Comparison of ENCODE assay signal across 11 cellular contexts in the genomic region with DNA sequence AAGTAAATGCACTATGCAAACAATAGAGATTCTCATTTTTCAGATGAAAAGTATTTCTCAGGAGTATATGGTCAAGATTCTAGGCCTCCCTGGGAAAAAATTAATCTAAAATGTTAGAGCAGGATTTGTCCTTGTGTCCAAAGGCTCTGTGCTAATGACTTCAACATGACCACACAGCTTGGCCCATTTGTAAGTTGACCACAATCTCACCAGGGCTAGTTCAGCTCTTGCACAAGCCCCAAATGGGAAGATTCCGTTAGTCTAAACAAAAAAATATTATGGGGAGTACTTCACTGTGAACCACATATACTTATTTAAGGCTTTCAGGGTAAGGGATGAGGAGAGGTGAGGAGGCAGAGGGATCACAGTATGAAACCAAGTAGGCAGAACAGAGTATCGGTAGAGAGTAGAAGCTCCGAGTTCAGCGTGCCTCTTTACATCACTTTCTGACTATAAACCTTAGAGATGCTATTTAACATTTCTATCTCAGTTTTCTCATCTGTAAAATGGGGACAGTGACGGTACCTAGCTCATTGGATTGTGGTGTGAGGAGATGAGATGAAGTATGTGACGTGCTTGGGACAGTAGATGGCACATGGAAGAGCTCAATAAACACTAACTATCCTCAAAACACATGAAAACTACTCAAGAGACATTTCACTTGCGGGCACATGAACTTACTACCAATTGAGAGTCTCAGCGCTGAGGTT. TPM values are rescaled to one million over a fixed set of nuclear protein-coding genes. Genes with fewer than 3 reads are reported as not detected.
A peak's percentile ranks its signal among the peaks of the same experiment; 100 is the strongest.
DNase-seq lines count a peak whose midpoint lies in the region; ATAC-seq and TF ChIP-seq lines count a peak whose summit lies in the region.
"Had no signal": no experiment of that assay in that cellular context is flagged by ENCODE, and none has a peak within 500 bp of the region (broad histone marks: within the 10 kb centered on the region; RNA-seq: fewer than 3 reads in every experiment).

No MANE protein-coding gene starts in this region.

- H3K9me3 ChIP-seq in mammary epithelial cell (replicated peaks; ENCODE audit: insufficient read depth, low read length) = no peaks in the 10 kb centered on the region
- H3K9me3 ChIP-seq in left lung = no peaks in the 10 kb centered on the region
- H3K9me3 ChIP-seq in subcutaneous abdominal adipose tissue (ENCODE audit: control insufficient read depth in 5 of 5, low read length in 5 of 5) = no peaks in the 10 kb centered on the region
- H3K9me3 ChIP-seq: Caco-2 had no signal

- H3K79me2 ChIP-seq in mammary epithelial cell (ENCODE audit: insufficient read depth, low read length) = no peaks in the 10 kb centered on the region

- peak overlapping the region; percentile 51 for H3K4me2 ChIP-seq in mammary epithelial cell (ENCODE audit: insufficient read depth, low read depth, low read length)

- no peaks in the 10 kb centered on the region for H3K36me3 ChIP-seq in mammary epithelial cell (ENCODE audit: insufficient read depth, low read length)
- no peaks in the 10 kb centered on the region for H3K36me3 ChIP-seq in left lung
- H3K36me3 ChIP-seq in subcutaneous abdominal adipose tissue (ENCODE audit: control insufficient read depth in 5 of 5, insufficient read depth in 5 of 5, low read length in 5 of 5) = no peaks in the 10 kb centered on the region

- BruUV-seq in mammary epithelial cell (replicated peaks; lab: Mats Ljungman, UMichigan) = no TSS peak

- TF ChIP-seq CTCF in mammary epithelial cell (conservative IDR thresholded peaks at IDR 0.05 in 1 of 2, IDR thresholded peaks at IDR 0.05 in 1 of 2; ENCODE audit: extremely low read depth in 1 of 2, insufficient read depth in 1 of 2, low read depth in 1 of 2, low read length in 2 of 2) = no peak
- no peak for TF ChIP-seq CTCF in left lung (IDR thresholded peaks at IDR 0.05)

- no peak overlapping the region for H3K4me3 ChIP-seq in mammary epithelial cell (replicated peaks in 1 of 3; ENCODE audit: insufficient read depth in 1 of 3, low read depth in 2 of 3, low read length in 3 of 3)
- no peak overlapping the region for H3K4me3 ChIP-seq in left lung
- peak overlapping the region in 4 of 5 donors; percentile 57 to 71 (median 66) for H3K4me3 ChIP-seq in subcutaneous abdominal adipose tissue (ENCODE audit: low read depth in 1 of 5, low read length in 5 of 5)

- ATAC-seq in left lung (peak; percentile 2), HG02870 (IDR thresholded peaks at IDR 0.05; ENCODE audit: unreplicated experiment) (no peak)

- H4K20me1 ChIP-seq in mammary epithelial cell (ENCODE audit: insufficient read depth, low read length) = no peaks in the 10 kb centered on the region

- 75% methylated on average over 8 of the region's 8 CpGs for WGBS in mammary epithelial cell (ENCODE audit: low coverage, missing lambda C conversion rate)

- dilution Hi-C loops in mammary epithelial cell (cut with HindIII; ENCODE audit: low sequenced_read_pairs) = no loop called here

- peak overlapping the region; percentile 79 for H2AFZ ChIP-seq in mammary epithelial cell (ENCODE audit: low read depth, low read length)

- intact Hi-C loops in mammary epithelial cell (cut with micrococcal nuclease) = loop anchor here (1.0 kb wide), 1 partner anchor 11 kb away; no protein-coding TSS in a partner anchor
- intact Hi-C loops in left lung (cut with DNase I) = no loop called here

- CTCF ChIA-PET in mammary epithelial cell (lab: Charles Lee; ENCODE audit: low non-redundant PET) = interaction anchor here (0.6 to 0.9 kb wide), 4 partner anchors 11 to 315 kb away, joined by 4 read pairs; no protein-coding TSS in a partner anchor

- DNase-seq in GM04503 (ENCODE audit: low read depth) = peak; percentile 34
- no peak for DNase-seq in mammary epithelial cell
- no peak for DNase-seq in left lung
- no peak for DNase-seq in hepatic stellate cell (ENCODE audit: low spot score)
- no peak for DNase-seq in NCI-H2196 (lab: John Stamatoyannopoulos, UW; ENCODE audit: unreplicated experiment)
- DNase-seq in hypothalamus (lab: John Stamatoyannopoulos, UW) = no peak
- DNase-seq: cortex of kidney, natural killer cell had no signal

- in situ Hi-C loops in mammary epithelial cell (cut with MboI; ENCODE audit: low sequenced_read_pairs in 2 of 2) = loop anchor here in 1 of 2 donors (25.0 kb wide), 1 partner anchor 96 kb away; no protein-coding TSS in a partner anchor

- peaks cover 21% of the 10 kb centered on the region for H3K4me1 ChIP-seq in mammary epithelial cell (ENCODE audit: insufficient read depth, low read length)
- peaks cover 8 to 31% of the 10 kb centered on the region in 2 donors for H3K4me1 ChIP-seq in left lung
- H3K4me1 ChIP-seq in subcutaneous abdominal adipose tissue (ENCODE audit: control insufficient read depth in 5 of 5, insufficient read depth in 5 of 5, low read length in 5 of 5) = peaks cover 15 to 55% (median 45%) of the 10 kb centered on the region in 5 donors

- H3K27ac ChIP-seq in mammary epithelial cell (ENCODE audit: insufficient read depth, low read depth, low read length) = no peak overlapping the region
- peak overlapping the region in 1 of 2 donors; percentile 73 for H3K27ac ChIP-seq in left lung
- no peak overlapping the region for H3K27ac ChIP-seq in subcutaneous abdominal adipose tissue (ENCODE audit: low read depth, low read length)

- no peak overlapping the region for H3K9ac ChIP-seq in mammary epithelial cell (ENCODE audit: insufficient read depth, low read length)
- no peak overlapping the region for H3K9ac ChIP-seq in subcutaneous abdominal adipose tissue (ENCODE audit: low read length in 5 of 5)

- H3K27me3 ChIP-seq in mammary epithelial cell (ENCODE audit: insufficient read depth, low read length) (no peaks in the 10 kb centered on the region), left lung (peaks cover 0 to 5% of the 10 kb centered on the region in 2 donors), subcutaneous abdominal adipose tissue (ENCODE audit: control insufficient read depth in 5 of 5, insufficient read depth in 4 of 5, low read length in 5 of 5) (no peaks in the 10 kb centered on the region)

RNA-seq across cellular contexts. Expression of gene CTTNBP2NL, which starts 37.8 kb away (rescaled TPM):
- total RNA-seq in mammary epithelial cell = 10 to 100 TPM; 19.3 to 45.5 TPM
- polyA plus RNA-seq in mammary epithelial cell = 9.0 TPM
- polyA minus RNA-seq in mammary epithelial cell = 10.5 TPM
- 10 to 100 TPM; 42.3 to 49.2 TPM for total RNA-seq in left lung

Comparison
In these comparisons a context has a peak if more than half of its experiments do, and no peak if none do; other contexts are left out.
1. H3K4me3 ChIP-seq: peak in subcutaneous abdominal adipose tissue (4 of 5); none in mammary epithelial cell (0 of 3) and left lung (0 of 2).